8 cellular contexts compared by ENCODE assay signal in genomic region chr14:64636208-64636979, GRCh38.
DNase-seq lines count a peak whose midpoint lies in the region; ATAC-seq and TF ChIP-seq lines count a peak whose summit lies in the region.

No MANE protein-coding gene starts in this region.

- POLR2A ChIA-PET in HEK293T (lab: Yijun Ruan, JAX) (interaction anchor here (0.9 to 1.9 kb wide), 3 partner anchors 96 to 298 kb away, joined by 4 to 6 read pairs (median 4); partner anchors contain the start of gene HSPA2), WTC11 (lab: Charles Lee) (interaction anchor here (1.4 to 2.3 kb wide), 2 partner anchors 68 to 131 kb away, joined by 4 to 10 read pairs; partner anchors contain the start of genes PLEKHG3 and ZBTB1)

- intact Hi-C loops in mammary epithelial cell (cut with micrococcal nuclease): loop anchor here (1.0 to 2.0 kb wide), 4 partner anchors 96 to 292 kb away; partner anchors contain the start of gene HSPA2

- no peaks in the 10 kb centered on the region for H3K9me3 ChIP-seq in mammary epithelial cell (replicated peaks; ENCODE audit: insufficient read depth, low read length)

- no peaks in the 10 kb centered on the region for H3K9me3 Mint-ChIP-seq in WTC11

- H3K27ac ChIP-seq in mammary epithelial cell (ENCODE audit: insufficient read depth, low read depth, low read length): no peak overlapping the region

- peaks cover 16% of the 10 kb centered on the region for H3K4me1 ChIP-seq in mammary epithelial cell (ENCODE audit: insufficient read depth, low read length)

- H3K4me3 Mint-ChIP-seq in WTC11: no peak overlapping the region

- H3K4me3 ChIP-seq in mammary epithelial cell (replicated peaks in 1 of 3; ENCODE audit: insufficient read depth in 1 of 3, low read depth in 2 of 3, low read length in 3 of 3): no peak overlapping the region

- peaks cover 24% of the 10 kb centered on the region for H3K4me1 Mint-ChIP-seq in WTC11

- 38% methylated on average over 16 of the region's 19 CpGs for WGBS in mammary epithelial cell (ENCODE audit: low coverage, missing lambda C conversion rate)

- H2AFZ ChIP-seq in mammary epithelial cell (ENCODE audit: low read depth, low read length): peak overlapping the region; percentile 14

- no peaks in the 10 kb centered on the region for H3K27me3 ChIP-seq in mammary epithelial cell (ENCODE audit: insufficient read depth, low read length)

- BruUV-seq in mammary epithelial cell (replicated peaks; lab: Mats Ljungman, UMichigan): no TSS peak

- H3K79me2 ChIP-seq in mammary epithelial cell (ENCODE audit: insufficient read depth, low read length): no peaks in the 10 kb centered on the region

- in situ Hi-C loops in mammary epithelial cell (cut with MboI; ENCODE audit: low sequenced_read_pairs in 2 of 2): loop anchor here (10.0 kb wide), 2 partner anchors 92 to 292 kb away; partner anchors contain the start of genes HSPA2 (in 2 of the 2) and PPP1R36 (in 2 of the 2)

- no peaks in the 10 kb centered on the region for H3K36me3 ChIP-seq in mammary epithelial cell (ENCODE audit: insufficient read depth, low read length)

- H3K9ac ChIP-seq in mammary epithelial cell (ENCODE audit: insufficient read depth, low read length): no peak overlapping the region

- peak; percentile 87 for ATAC-seq in WTC11

- TF ChIP-seq CTCF in WTC11 (IDR thresholded peaks at IDR 0.05): peak; percentile 82
- peak; percentile 71 to 81 for TF ChIP-seq CTCF in mammary epithelial cell (conservative IDR thresholded peaks at IDR 0.05 in 1 of 2, IDR thresholded peaks at IDR 0.05 in 1 of 2; ENCODE audit: extremely low read depth in 1 of 2, insufficient read depth in 1 of 2, low read depth in 1 of 2, low read length in 2 of 2)

- no peaks in the 10 kb centered on the region for H3K27me3 Mint-ChIP-seq in WTC11 (ENCODE audit: low read depth)

- H4K20me1 ChIP-seq in mammary epithelial cell (ENCODE audit: insufficient read depth, low read length): no peaks in the 10 kb centered on the region

- no peak overlapping the region for H3K27ac Mint-ChIP-seq in WTC11

- no peak overlapping the region for H3K4me2 ChIP-seq in mammary epithelial cell (ENCODE audit: insufficient read depth, low read depth, low read length)

- CTCF ChIA-PET in HEK293T (lab: Yijun Ruan, JAX): interaction anchor here (0.5 to 2.2 kb wide), 17 partner anchors 9 to 170 kb away, joined by 3 to 13 read pairs (median 4); partner anchors contain the start of gene AKAP5
- CTCF ChIA-PET in WTC11 (lab: Charles Lee): interaction anchor here (0.5 to 2.7 kb wide), 69 partner anchors 9 to 1361 kb away, joined by 3 to 27 read pairs (median 4); partner anchors contain the start of genes AKAP5, HSPA2, PLEKHG3 and ZBTB1
- CTCF ChIA-PET in mammary epithelial cell (lab: Charles Lee; ENCODE audit: low non-redundant PET): interaction anchor here (0.6 to 0.7 kb wide), 2 partner anchors 274 to 306 kb away, joined by 5 read pairs; no protein-coding TSS in a partner anchor

- dilution Hi-C loops in mammary epithelial cell (cut with HindIII; ENCODE audit: low sequenced_read_pairs): no loop called here

- H3K36me3 Mint-ChIP-seq in WTC11: no peaks in the 10 kb centered on the region

- peak; percentile 50 for DNase-seq in DMS114 treated with DMSO at 0.1 percent for 48 hours (lab: John Stamatoyannopoulos, UW; ENCODE audit: unreplicated experiment)
- DNase-seq in HEK293T (ENCODE audit: extremely low spot score): peak; percentile 80
- peak; percentile 94 for DNase-seq in NCI-H2171 treated with DMSO at 0.1 percent for 48 hours (lab: John Stamatoyannopoulos, UW)
- peak; percentile 82 for DNase-seq in WTC11 (ENCODE audit: low spot score)
- DNase-seq in mammary epithelial cell: peak; percentile 29
- DNase-seq in islet precursor cell: peak; percentile 91
- DNase-seq in stimulated activated CD4-positive, alpha-beta T cell treated with anti-CD3 and anti-CD28 coated beads, Interleukin-1b, Interleukin-23, amount 100 ng/mL, for 1 hour (ENCODE audit: low read depth in 2 of 2): peak; percentile 32 to 54
- no peak for DNase-seq in cerebellar nuclear complex (lab: John Stamatoyannopoulos, UW)

TF ChIP-seq in HEK293T, 16 proteins besides CTCF, POLR2A, EP300 and RAD21:
- no peak for TF ChIP-seq TARDBP (IDR thresholded peaks at IDR 0.05)
- no peak for TF ChIP-seq BHLHE40 (IDR thresholded peaks at IDR 0.05; ENCODE audit: borderline replicate concordance)

TF ChIP-seq in WTC11, 78 proteins besides CTCF, POLR2A, EP300 and RAD21:
- TF ChIP-seq NR3C1 (CRISPR knock-in tag; conservative IDR thresholded peaks at IDR 0.05; ENCODE audit: low read depth) (no peak), ZNF232 (CRISPR knock-in tag; IDR thresholded peaks at IDR 0.05) (no peak), PRDM15 (CRISPR knock-in tag; IDR thresholded peaks at IDR 0.05) (peak; percentile 31; the same call in 1 of the 2 replicates), ZNF532 (CRISPR knock-in tag; IDR thresholded peaks at IDR 0.05; ENCODE audit: borderline replicate concordance) (no peak), GTF2I (CRISPR knock-in tag; conservative IDR thresholded peaks at IDR 0.05) (no peak), SMAD4 (CRISPR knock-in tag; IDR thresholded peaks at IDR 0.05) (no peak), HMGXB4 (CRISPR knock-in tag; IDR thresholded peaks at IDR 0.05) (0 out of 2 replicates have a peak, but pooled peaks have one; percentile 55), MAX (CRISPR knock-in tag; IDR thresholded peaks at IDR 0.05) (peak; percentile 53; the same call in 1 of the 2 replicates)

Comparison
In these comparisons a context has a peak if more than half of its experiments do, and no peak if none do; other contexts are left out.
1. DNase-seq: peak in DMS114 treated with DMSO at 0.1 percent for 48 hours (single experiment), HEK293T (single experiment), NCI-H2171 treated with DMSO at 0.1 percent for 48 hours (single experiment), WTC11 (single experiment), mammary epithelial cell (single experiment), islet precursor cell (single experiment) and stimulated activated CD4-positive, alpha-beta T cell treated with anti-CD3 and anti-CD28 coated beads, Interleukin-1b, Interleukin-23, amount 100 ng/mL, for 1 hour (2 of 2); none in cerebellar nuclear complex (0 of 2).